Comparison of ENCODE assay signal across 1 cellular context in genomic region chr4:88054909-88055308, GRCh38.
TF ChIP-seq lines count a peak whose summit lies in the region.

No MANE protein-coding gene starts in this region.

TF ChIP-seq in K562, 482 proteins besides CTCF, POLR2A, EP300 and RAD21 (continued from another document):
- no peak for TF ChIP-seq TRIM25 (IDR thresholded peaks at IDR 0.05; ENCODE audit: borderline replicate concordance)
TF ChIP-seq in K562: peak in this region for 1.
